20 cellular contexts compared by ENCODE assay signal in the genomic region with DNA sequence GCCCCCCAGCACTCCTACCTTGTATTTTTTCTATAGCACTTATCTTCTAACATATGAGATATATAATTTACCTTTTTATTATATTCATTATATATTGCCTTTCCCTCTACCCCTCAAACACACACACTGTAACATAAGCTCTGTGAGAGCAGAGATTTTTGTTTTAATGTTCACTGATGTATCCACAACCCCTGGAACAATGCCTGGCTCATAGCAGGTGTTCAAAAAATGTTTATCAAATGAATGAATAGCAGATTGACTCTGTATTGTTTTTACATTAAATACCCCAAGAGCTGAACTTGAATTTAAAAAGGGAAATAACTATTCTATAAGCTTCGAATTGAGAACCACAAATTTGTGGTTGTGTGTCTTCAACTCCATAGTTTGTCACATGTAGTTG. TPM values are rescaled to one million over a fixed set of nuclear protein-coding genes. Genes with fewer than 3 reads are reported as not detected.
DNase-seq lines count a peak whose midpoint lies in the region; ATAC-seq and TF ChIP-seq lines count a peak whose summit lies in the region.
"Had no signal": no experiment of that assay in that cellular context is flagged by ENCODE, and none has a peak within 500 bp of the region (broad histone marks: within the 10 kb centered on the region; RNA-seq: fewer than 3 reads in every experiment).

No MANE protein-coding gene starts in this region.

- H3K27me3 ChIP-seq in esophagus squamous epithelium = no peaks in the 10 kb centered on the region
- H3K27me3 ChIP-seq in CD4-positive, alpha-beta memory T cell (ENCODE audit: insufficient read depth, low read length) = no peaks in the 10 kb centered on the region
- H3K27me3 ChIP-seq: BE2C; BLaER1 treated with 17β-estradiol and CSF1 and Interleukin-3, amounts not matched to agents 10 nM and 100 nM had no signal

- H3K4me1 Mint-ChIP-seq in activated T-cell treated with anti-CD3 and anti-CD28 coated beads, Interleukin-2, amount 50 U/mL, for 72 hours (ENCODE audit: low read depth) = peaks cover 52% of the 10 kb centered on the region
- H3K4me1 Mint-ChIP-seq in activated T-cell treated with anti-CD3 and anti-CD28 coated beads, Interleukin-2, amount 50 U/mL, for 24 hours (ENCODE audit: low read depth) = peaks cover 70% of the 10 kb centered on the region
- peaks cover 46 to 67% (median 55%) of the 10 kb centered on the region in 4 donors for H3K4me1 Mint-ChIP-seq in CD4-positive, alpha-beta memory T cell

- H3K27ac Mint-ChIP-seq in activated T-cell treated with anti-CD3 and anti-CD28 coated beads, Interleukin-2, amount 50 U/mL, for 72 hours = peak overlapping the region; percentile 54
- no peak overlapping the region for H3K27ac Mint-ChIP-seq in activated T-cell treated with anti-CD3 and anti-CD28 coated beads, Interleukin-2, amount 50 U/mL, for 24 hours
- H3K27ac Mint-ChIP-seq in CD4-positive, alpha-beta memory T cell = peak overlapping the region in 1 of 7 donors; percentile 21
- H3K27ac Mint-ChIP-seq: CD4-positive, alpha-beta T cell; HFFc6 had no signal

- TF ChIP-seq CTCF in esophagus squamous epithelium (IDR thresholded peaks at IDR 0.05) = no peak

- POLR2A ChIA-PET in CD4-positive, alpha-beta memory T cell (lab: Charles Lee; ENCODE audit: partially characterized antibody) = interaction anchor here (1.5 kb wide), 1 partner anchor 12 kb away, joined by 5 read pairs; the partner anchor contains the start of gene LNX2

- no peaks in the 10 kb centered on the region for H3K27me3 Mint-ChIP-seq in activated T-cell treated with anti-CD3 and anti-CD28 coated beads, Interleukin-2, amount 50 U/mL, for 72 hours (ENCODE audit: low read depth)
- no peaks in the 10 kb centered on the region for H3K27me3 Mint-ChIP-seq in activated T-cell treated with anti-CD3 and anti-CD28 coated beads, Interleukin-2, amount 50 U/mL, for 24 hours
- no peaks in the 10 kb centered on the region for H3K27me3 Mint-ChIP-seq in CD4-positive, alpha-beta memory T cell
- H3K27me3 Mint-ChIP-seq: CD4-positive, alpha-beta T cell had no signal

- intact Hi-C loops in esophagus squamous epithelium (cut with DNase I) = no loop called here
- intact Hi-C loops in CD4-positive, alpha-beta memory T cell (cut with micrococcal nuclease) = no loop called here

- H3K4me3 Mint-ChIP-seq in activated T-cell treated with anti-CD3 and anti-CD28 coated beads, Interleukin-2, amount 50 U/mL, for 72 hours = no peak overlapping the region
- H3K4me3 Mint-ChIP-seq in activated T-cell treated with anti-CD3 and anti-CD28 coated beads, Interleukin-2, amount 50 U/mL, for 24 hours = no peak overlapping the region
- no peak overlapping the region for H3K4me3 Mint-ChIP-seq in CD4-positive, alpha-beta memory T cell
- H3K4me3 Mint-ChIP-seq: CD14-positive monocyte; CD4-positive, alpha-beta T cell; HFFc6 had no signal

- peaks cover 0 to 27% (median 0%) of the 10 kb centered on the region in 3 donors for H3K36me3 ChIP-seq in esophagus squamous epithelium
- peaks cover 6% of the 10 kb centered on the region for H3K36me3 ChIP-seq in CD4-positive, alpha-beta memory T cell (ENCODE audit: insufficient read depth, low read length)
- H3K36me3 ChIP-seq: BE2C had no signal

- CTCF ChIA-PET in CD4-positive, alpha-beta memory T cell (lab: Charles Lee; ENCODE audit: partially characterized antibody) = no interaction called here

- DNase-seq in activated T-cell treated with anti-CD3 and anti-CD28 coated beads, Interleukin-2, amount 50 U/mL, for 72 hours = no peak
- DNase-seq in activated T-cell treated with anti-CD3 and anti-CD28 coated beads, Interleukin-2, amount 50 U/mL, for 24 hours = no peak
- peak; percentile 60 for DNase-seq in cerebellar cortex (ENCODE audit: low spot score)
- DNase-seq in esophagus squamous epithelium (lab: John Stamatoyannopoulos, UW) = no peak
- no peak for DNase-seq in hippocampal formation (lab: John Stamatoyannopoulos, UW)
- DNase-seq in CD4-positive, alpha-beta memory T cell = no peak
- DNase-seq: AML-193; BE2C; Calu3; CD4-positive, alpha-beta T cell; COR-L47; DMS53; DMS79 treated with DMSO at 0.1 percent for 48 hours; GOT3; HFFc6 had no signal

- no peaks in the 10 kb centered on the region for H3K9me3 ChIP-seq in esophagus squamous epithelium
- no peaks in the 10 kb centered on the region for H3K9me3 ChIP-seq in CD4-positive, alpha-beta memory T cell (ENCODE audit: control insufficient read depth in 1 of 2, low read length in 2 of 2)
- H3K9me3 ChIP-seq: BE2C; BLaER1 treated with 17β-estradiol and CSF1 and Interleukin-3, amounts not matched to agents 10 nM and 100 nM; HAP-1 had no signal

- TF ChIP-seq POLR2A in esophagus squamous epithelium (IDR thresholded peaks at IDR 0.05) = no peak

- H3K36me3 Mint-ChIP-seq in activated T-cell treated with anti-CD3 and anti-CD28 coated beads, Interleukin-2, amount 50 U/mL, for 72 hours (ENCODE audit: insufficient read depth in 2 of 2) = peaks cover 0 to 14% of the 10 kb centered on the region in 2 donors
- peaks cover 82% of the 10 kb centered on the region for H3K36me3 Mint-ChIP-seq in activated T-cell treated with anti-CD3 and anti-CD28 coated beads, Interleukin-2, amount 50 U/mL, for 24 hours (ENCODE audit: low read depth)
- peaks cover 24 to 44% of the 10 kb centered on the region in 2 donors for H3K36me3 Mint-ChIP-seq in CD4-positive, alpha-beta memory T cell

- H3K9me3 Mint-ChIP-seq in activated T-cell treated with anti-CD3 and anti-CD28 coated beads, Interleukin-2, amount 50 U/mL, for 72 hours = no peaks in the 10 kb centered on the region
- no peaks in the 10 kb centered on the region for H3K9me3 Mint-ChIP-seq in activated T-cell treated with anti-CD3 and anti-CD28 coated beads, Interleukin-2, amount 50 U/mL, for 24 hours
- no peaks in the 10 kb centered on the region for H3K9me3 Mint-ChIP-seq in CD4-positive, alpha-beta memory T cell
- H3K9me3 Mint-ChIP-seq: CD14-positive monocyte; CD4-positive, alpha-beta T cell; HFFc6 had no signal

- WGBS in esophagus squamous epithelium, 2 donors = 78 to 93% methylated on average over 1 of the region's 1 CpG

- ATAC-seq in activated T-cell treated with anti-CD3 and anti-CD28 coated beads, Interleukin-2, amount 50 U/mL, for 72 hours (replicated peaks in 1 of 2) = no peak
- no peak for ATAC-seq in HG03342 (IDR thresholded peaks at IDR 0.05; ENCODE audit: unreplicated experiment)

- H3K4me3 ChIP-seq in esophagus squamous epithelium = no peak overlapping the region
- no peak overlapping the region for H3K4me3 ChIP-seq in CD4-positive, alpha-beta memory T cell (ENCODE audit: low read length in 2 of 2)
- H3K4me3 ChIP-seq: BLaER1 treated with 17β-estradiol and CSF1 and Interleukin-3, amounts not matched to agents 10 nM and 100 nM; HAP-1 had no signal

- H3K4me1 ChIP-seq in esophagus squamous epithelium = peaks cover 8 to 87% (median 17%) of the 10 kb centered on the region in 3 donors
- H3K4me1 ChIP-seq in CD4-positive, alpha-beta memory T cell (ENCODE audit: insufficient read depth, low read length) = peaks cover 18% of the 10 kb centered on the region

- H3K27ac ChIP-seq in esophagus squamous epithelium = peak overlapping the region in 3 of 4 donors; percentile 44 to 85 (median 83)
- no peak overlapping the region for H3K27ac ChIP-seq in CD4-positive, alpha-beta memory T cell (ENCODE audit: low read depth, low read length)
- H3K27ac ChIP-seq: 22Rv1; BLaER1 treated with 17β-estradiol and CSF1 and Interleukin-3, amounts not matched to agents 10 nM and 100 nM had no signal

RNA-seq across cellular contexts. Expression of gene POLR1D, which starts 11.0 kb away (rescaled TPM):
- total RNA-seq in activated T-cell treated with anti-CD3 and anti-CD28 coated beads, Interleukin-2, amount 50 U/mL, for 72 hours = 100 to 1,000 TPM; 156 to 169 TPM
- total RNA-seq in esophagus squamous epithelium = 100 to 1,000 TPM in 3 of 4 donors, 10 to 100 TPM in 1; 96.7 to 183 (median 132) TPM
- 100 to 1,000 TPM; 152 TPM for total RNA-seq in CD4-positive, alpha-beta memory T cell
- 100 to 1,000 TPM; 117 to 141 TPM for polyA plus RNA-seq in CD4-positive, alpha-beta memory T cell

RNA-seq across cellular contexts. Expression of gene LNX2, which starts 12.3 kb away (rescaled TPM):
- 1 to 10 TPM; 6.5 to 7.2 TPM for total RNA-seq in activated T-cell treated with anti-CD3 and anti-CD28 coated beads, Interleukin-2, amount 50 U/mL, for 72 hours
- total RNA-seq in esophagus squamous epithelium = 10 to 100 TPM; 12.2 to 16.5 (median 14.9) TPM
- total RNA-seq in CD4-positive, alpha-beta memory T cell = 10 to 100 TPM; 11.8 to 13.0 TPM
- polyA plus RNA-seq in CD4-positive, alpha-beta memory T cell = 1 to 10 TPM; 6.6 to 6.8 TPM
